9 cellular contexts compared by ENCODE assay signal in the genomic region with DNA sequence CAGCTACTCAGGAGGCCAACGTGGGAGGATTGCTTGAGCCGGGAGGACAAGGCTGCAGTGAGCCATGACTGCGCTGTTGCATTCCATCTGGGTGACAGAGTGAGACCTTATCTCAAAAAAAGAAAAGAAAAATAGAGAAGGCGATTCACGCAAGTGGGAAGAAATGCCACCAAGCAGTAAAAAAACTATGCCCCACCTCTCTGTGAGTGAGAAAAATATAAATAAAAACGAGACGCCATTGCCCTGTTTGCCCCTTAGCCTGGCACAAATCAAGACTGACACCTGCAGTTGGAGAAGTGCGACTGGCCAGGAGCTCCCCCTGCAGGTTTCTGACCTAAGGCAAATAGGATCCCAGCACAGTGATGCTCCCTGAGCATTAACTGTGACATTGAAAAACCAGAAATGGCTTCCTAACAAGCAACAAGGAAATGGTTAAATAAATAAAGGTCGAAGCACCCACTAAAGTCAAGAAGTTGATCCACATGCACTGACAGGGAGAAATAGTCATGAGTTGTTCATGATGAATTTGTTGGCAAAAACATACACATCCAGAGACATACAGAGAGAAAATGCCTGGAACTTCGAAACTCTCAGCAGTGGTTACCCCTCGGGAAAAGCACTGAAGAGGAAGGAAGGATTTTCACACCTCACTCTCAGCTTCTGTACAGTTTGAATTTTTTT. TPM values are rescaled to one million over a fixed set of nuclear protein-coding genes. Genes with fewer than 3 reads are reported as not detected.
DNase-seq lines count a peak whose midpoint lies in the region; ATAC-seq, FAIRE-seq and TF ChIP-seq lines count a peak whose summit lies in the region.
"Had no signal": no experiment of that assay in that cellular context is flagged by ENCODE, and none has a peak within 500 bp of the region (broad histone marks: within the 10 kb centered on the region; RNA-seq: fewer than 3 reads in every experiment).

No MANE protein-coding gene starts in this region.

- no peak overlapping the region for H3K4me3 ChIP-seq in GM12865 (ENCODE audit: low read depth, low read length)
- no peak overlapping the region for H3K4me3 ChIP-seq in endothelial cell of umbilical vein (replicated peaks in 1 of 3; ENCODE audit: insufficient read depth in 1 of 3, low read depth in 1 of 3, low read length in 3 of 3)
- no peak overlapping the region for H3K4me3 ChIP-seq in smooth muscle cell
- H3K4me3 ChIP-seq: adrenal gland had no signal

- no peak overlapping the region for H2AFZ ChIP-seq in endothelial cell of umbilical vein (ENCODE audit: low read depth, low read length)
- no peak overlapping the region for H2AFZ ChIP-seq in smooth muscle cell (ENCODE audit: low read depth)

- H3K4me2 ChIP-seq in endothelial cell of umbilical vein (ENCODE audit: insufficient read depth, low read length) (no peak overlapping the region), smooth muscle cell (no peak overlapping the region)

- H3K4me1 ChIP-seq in endothelial cell of umbilical vein (ENCODE audit: control insufficient read depth, extremely low read depth, insufficient read depth, low read length), result no peaks in the 10 kb centered on the region
- H3K4me1 ChIP-seq in smooth muscle cell (ENCODE audit: low read depth), result peaks cover 11% of the 10 kb centered on the region
- H3K4me1 ChIP-seq: adrenal gland had no signal

- H3K36me3 ChIP-seq in endothelial cell of umbilical vein (ENCODE audit: control insufficient read depth in 2 of 2, extremely low read depth in 1 of 2, insufficient read depth in 2 of 2, low read length in 2 of 2) (no peaks in the 10 kb centered on the region), smooth muscle cell (ENCODE audit: low read depth) (no peaks in the 10 kb centered on the region)
- H3K36me3 ChIP-seq: adrenal gland had no signal

- H3K9me1 ChIP-seq in endothelial cell of umbilical vein (replicated peaks; ENCODE audit: control insufficient read depth, extremely low read depth, insufficient read depth, low read length), result no peaks in the 10 kb centered on the region

- CTCF ChIA-PET in endothelial cell of umbilical vein (lab: Charles Lee), result interaction anchor here (1.3 to 1.9 kb wide), 5 partner anchors 12 to 59 kb away, joined by 3 to 4 read pairs (median 4); no protein-coding TSS in a partner anchor

- H4K20me1 ChIP-seq in endothelial cell of umbilical vein (replicated peaks; ENCODE audit: control insufficient read depth, extremely low read depth, insufficient read depth, low read length) (no peaks in the 10 kb centered on the region), smooth muscle cell (ENCODE audit: low read depth) (no peaks in the 10 kb centered on the region)

- peak; percentile 49 for DNase-seq in ACHN
- peak; percentile 54 for DNase-seq in GM12865 (ENCODE audit: low read depth)
- DNase-seq in NCI-H510A (lab: John Stamatoyannopoulos, UW), result peak; percentile 44
- DNase-seq in endothelial cell of umbilical vein (ENCODE audit: low read depth, low spot score), result no peak
- no peak for DNase-seq in smooth muscle cell (lab: John Stamatoyannopoulos, UW; ENCODE audit: unreplicated experiment)
- no peak for DNase-seq in activated gamma-delta T cell treated with Interleukin-2 at 50 U/mL for 16 hours
- no peak for DNase-seq in NCI-H128 (lab: John Stamatoyannopoulos, UW; ENCODE audit: unreplicated experiment)

- H3K9me3 ChIP-seq in endothelial cell of umbilical vein (replicated peaks; ENCODE audit: control insufficient read depth, insufficient read depth, low read length), result no peaks in the 10 kb centered on the region
- no peaks in the 10 kb centered on the region for H3K9me3 ChIP-seq in smooth muscle cell (replicated peaks; ENCODE audit: low read depth)
- H3K9me3 ChIP-seq: adrenal gland had no signal

- BruUV-seq in endothelial cell of umbilical vein (replicated peaks; lab: Mats Ljungman, UMichigan), result no TSS peak

- POLR2A ChIA-PET in endothelial cell of umbilical vein (lab: Charles Lee), result no interaction called here

- no peaks in the 10 kb centered on the region for H3K79me2 ChIP-seq in endothelial cell of umbilical vein (ENCODE audit: control insufficient read depth, insufficient read depth, low read length)
- no peaks in the 10 kb centered on the region for H3K79me2 ChIP-seq in smooth muscle cell (ENCODE audit: low read depth)

- TF ChIP-seq CTCF in GM12865 (IDR thresholded peaks at IDR 0.05; ENCODE audit: insufficient read depth, low read depth, low read length, missing control alignments) (peak; percentile 61), endothelial cell of umbilical vein (IDR thresholded peaks at IDR 0.05; ENCODE audit: extremely low read depth in 1 of 2, insufficient read depth in 1 of 2, low read depth in 1 of 2, low read length in 2 of 2) (peak; percentile 16 to 34), smooth muscle cell (IDR thresholded peaks at IDR 0.05; ENCODE audit: borderline replicate concordance, insufficient read depth, poor library complexity, severe bottlenecking) (peak; percentile 41)

- no peak for FAIRE-seq in endothelial cell of umbilical vein (lab: Jason Lieb, UNC)

- dilution Hi-C loops in endothelial cell of umbilical vein (cut with MboI; ENCODE audit: extremely low pct_ligation_motif_present, low sequenced_read_pairs), result no loop called here

- in situ Hi-C loops in ACHN (cut with HindIII; ENCODE audit: low pct_ligation_motif_present, low pct_unique_long_range_greater_than_20kb, low sequenced_read_pairs), result no loop called here

- no peak for TF ChIP-seq POLR2A in endothelial cell of umbilical vein (IDR thresholded peaks at IDR 0.05; ENCODE audit: low read depth, low read length)

- intact Hi-C loops in endothelial cell of umbilical vein (cut with micrococcal nuclease), result loop anchor here (1.0 kb wide), 1 partner anchor 60 kb away; no protein-coding TSS in a partner anchor

- H3F3A ChIP-seq in smooth muscle cell (ENCODE audit: low read depth), result no peaks in the 10 kb centered on the region

- H3K9ac ChIP-seq in endothelial cell of umbilical vein (replicated peaks; ENCODE audit: extremely low read depth, insufficient read depth, low read length) (no peak overlapping the region), smooth muscle cell (ENCODE audit: low read depth) (no peak overlapping the region)

- 30% methylated on average over 11 of the region's 11 CpGs for WGBS in smooth muscle cell (ENCODE audit: low lambda C conversion rate)

- H3K27ac ChIP-seq in endothelial cell of umbilical vein (ENCODE audit: insufficient read depth, low read depth, low read length), result no peak overlapping the region
- no peak overlapping the region for H3K27ac ChIP-seq in smooth muscle cell (ENCODE audit: low read depth)
- H3K27ac ChIP-seq: adrenal gland had no signal

- H3K27me3 ChIP-seq in endothelial cell of umbilical vein (ENCODE audit: control insufficient read depth in 2 of 2, insufficient read depth in 2 of 2, low read length in 2 of 2) (no peaks in the 10 kb centered on the region), smooth muscle cell (ENCODE audit: low read depth) (peaks cover 20% of the 10 kb centered on the region)
- H3K27me3 ChIP-seq: adrenal gland had no signal

- no peak for ATAC-seq in GM19397 (IDR thresholded peaks at IDR 0.05; ENCODE audit: unreplicated experiment)

TF ChIP-seq in endothelial cell of umbilical vein, 7 proteins besides CTCF, POLR2A, EP300 and RAD21:
- TF ChIP-seq MYC (IDR thresholded peaks at IDR 0.05; ENCODE audit: low read depth, low read length), result no peak
- no peak for TF ChIP-seq GATA2 (IDR thresholded peaks at IDR 0.05; ENCODE audit: insufficient read depth, insufficient read length, low read depth, low read length)
- no peak for TF ChIP-seq FOS (IDR thresholded peaks at IDR 0.05; ENCODE audit: borderline replicate concordance, insufficient read depth, low read length)
- TF ChIP-seq EZH2 (IDR thresholded peaks at IDR 0.05; ENCODE audit: borderline replicate concordance, low read depth, low read length, severe bottlenecking), result no peak
- no peak for TF ChIP-seq POLR2AphosphoS5 (IDR thresholded peaks at IDR 0.05; ENCODE audit: insufficient read depth, low read depth, low read length)
- no peak for TF ChIP-seq JUN (IDR thresholded peaks at IDR 0.05; ENCODE audit: borderline replicate concordance, insufficient read depth, insufficient read length, low read depth)
- TF ChIP-seq, protein P1, sequence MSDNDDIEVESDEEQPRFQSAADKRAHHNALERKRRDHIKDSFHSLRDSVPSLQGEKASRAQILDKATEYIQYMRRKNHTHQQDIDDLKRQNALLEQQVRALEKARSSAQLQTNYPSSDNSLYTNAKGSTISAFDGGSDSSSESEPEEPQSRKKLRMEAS (IDR thresholded peaks at IDR 0.05; ENCODE audit: insufficient read depth, insufficient read length), result no peak

RNA-seq across cellular contexts. Expression of a gene that starts 21.1 kb away (rescaled TPM):
- total RNA-seq in endothelial cell of umbilical vein (not detected in 2 replicates), smooth muscle cell (not detected in 2 replicates)
- polyA plus RNA-seq in endothelial cell of umbilical vein (not detected in 2 replicates), smooth muscle cell (not detected in 2 replicates)
- polyA plus RNA-seq in endothelial cell of umbilical vein (2011; cell fraction: cytosol; rRNA removed), result not detected in 2 replicates
- polyA plus RNA-seq in endothelial cell of umbilical vein (2011; cell fraction: nucleus; rRNA removed), result not detected in 2 replicates
- polyA plus RNA-seq in endothelial cell of umbilical vein (2012), result not detected in 2 replicates
- not detected in 2 replicates for polyA minus RNA-seq in endothelial cell of umbilical vein
- not detected for polyA minus RNA-seq in endothelial cell of umbilical vein (2011; cell fraction: cytosol; rRNA and poly(A)+ RNA removed)
- polyA minus RNA-seq in endothelial cell of umbilical vein (2011; cell fraction: nucleus; rRNA and poly(A)+ RNA removed), result not detected in 2 replicates

Comparison
In these comparisons a context has a peak if more than half of its experiments do, and no peak if none do; other contexts are left out.
1. DNase-seq: peak in ACHN (single experiment), GM12865 (single experiment) and NCI-H510A (single experiment); none in endothelial cell of umbilical vein (single experiment), smooth muscle cell (single experiment), activated gamma-delta T cell treated with Interleukin-2 at 50 U/mL for 16 hours (single experiment) and NCI-H128 (single experiment).
2. Peak in every context shown above with its lines, with median percentiles within 50 percentile points of each other: CTCF ChIP-seq.